In the genomic region with DNA sequence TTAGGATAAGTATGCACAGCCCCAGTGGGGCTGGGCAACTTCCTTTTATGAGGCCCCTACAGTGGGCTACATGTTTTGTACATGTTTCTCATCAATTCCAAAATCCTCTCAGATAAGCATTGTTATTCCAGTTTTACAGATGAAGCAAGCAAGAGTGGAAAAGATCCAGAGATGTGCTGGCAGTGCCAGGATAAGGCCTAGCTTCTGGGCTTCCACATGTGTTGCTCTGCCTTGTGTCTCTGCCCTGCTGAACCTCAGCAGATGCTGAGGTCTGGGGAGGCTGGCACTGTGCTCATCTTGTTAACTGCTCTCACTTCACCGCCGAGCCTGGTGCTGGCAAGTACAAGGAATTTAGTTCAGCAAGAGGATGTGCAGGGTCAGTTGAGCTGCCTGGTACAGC, we compare ENCODE assay signal across 38 cellular contexts.
"Had no signal": no experiment of that assay in that cellular context is flagged by ENCODE, and none has a peak within 500 bp of the region (broad histone marks: within the 10 kb centered on the region; RNA-seq: fewer than 3 reads in every experiment).

No MANE protein-coding gene starts in this region.

- H3K4me3 ChIP-seq: adrenal gland, body of pancreas, breast epithelium, cardiac muscle cell had no signal

- DNase-seq: activated B cell treated with CpG ODN at 0.5 μM for 24 hours; activated CD4-positive, alpha-beta memory T cell treated with anti-CD3 and anti-CD28 coated beads for 36 hours; activated CD4-positive, alpha-beta T cell treated with anti-CD3 and anti-CD28 coated beads for 4 hours; activated CD4-positive, alpha-beta T cell treated with anti-CD3 and anti-CD28 coated beads, Interleukin-2, amount 10 ng/mL, durations not matched to agents 24 days and 14 days; activated CD4-positive, alpha-beta T cell treated with anti-CD3 and anti-CD28 coated beads, Interleukin-2, amount 50 U/mL, for 1 hour; activated CD4-positive, alpha-beta T cell treated with anti-CD3 and anti-CD28 coated beads, Interleukin-2, amount 50 U/mL, for 4 hours; activated CD4-positive, CD25-positive, alpha-beta regulatory T cell treated with anti-CD3 and anti-CD28 coated beads, Interleukin-2, amount 50 U/mL, for 72 hours; activated CD8-positive, alpha-beta memory T cell treated with anti-CD3 and anti-CD28 coated beads, Interleukin-2, amount 50 U/mL, for 4 hours; activated CD8-positive, alpha-beta T cell treated with anti-CD3 and anti-CD28 coated beads for 36 hours; activated effector memory CD4-positive, alpha-beta T cell treated with anti-CD3 and anti-CD28 coated beads, Interleukin-2, amount 50 U/mL, for 16 hours; activated gamma-delta T cell treated with Interleukin-2 at 50 U/mL for 16 hours; activated naive CD4-positive, alpha-beta T cell; activated naive CD4-positive, alpha-beta T cell treated with anti-CD3 and anti-CD28 coated beads for 36 hours; activated naive CD4-positive, alpha-beta T cell treated with anti-CD3 and anti-CD28 coated beads, Interleukin-2, amount 50 U/mL, for 16 hours; activated naive CD8-positive, alpha-beta T cell treated with anti-CD3 and anti-CD28 coated beads for 36 hours; activated T-cell treated with anti-CD3 and anti-CD28 coated beads for 4 hours; activated T-cell treated with anti-CD3 and anti-CD28 coated beads, Interleukin-2, amount 50 U/mL, for 1 hour; activated T-cell treated with anti-CD3 and anti-CD28 coated beads, Interleukin-2, amount 50 U/mL, for 4 hours; activated T-cell treated with anti-CD3 and anti-CD28 coated beads, Interleukin-2, amount 50 U/mL, for 72 hours; adrenal gland; amniotic stem cell; aorta; body of pancreas; brain microvascular endothelial cell; T-helper 1 cell; T-helper 2 cell; T-helper 9 cell had no signal

- H3K4me3 Mint-ChIP-seq: activated B cell treated with CpG ODN at 0.5 μM for 24 hours; activated CD4-positive, alpha-beta memory T cell treated with anti-CD3 and anti-CD28 coated beads for 36 hours; activated CD4-positive, alpha-beta T cell treated with anti-CD3 and anti-CD28 coated beads, Interleukin-2, amount 10 ng/mL, durations not matched to agents 24 days and 14 days; activated CD8-positive, alpha-beta T cell treated with anti-CD3 and anti-CD28 coated beads for 36 hours; activated naive CD4-positive, alpha-beta T cell treated with anti-CD3 and anti-CD28 coated beads for 36 hours; activated naive CD8-positive, alpha-beta T cell treated with anti-CD3 and anti-CD28 coated beads for 36 hours; activated T-cell treated with anti-CD3 and anti-CD28 coated beads, Interleukin-2, amount 50 U/mL, for 4 hours; activated T-cell treated with anti-CD3 and anti-CD28 coated beads, Interleukin-2, amount 50 U/mL, for 72 hours; activated T-helper 1 cell treated with anti-CD3 and anti-CD28 coated beads, Interleukin-12 subunit alpha, Interleukin-12 subunit beta, Interleukin-2, Interleukin-4 antibody, amounts not matched to agents 30 ng/mL and 10 ng/mL and 1 ng/mL, durations not matched to agents 14 hours and 24 hours and 36 hours; activated T-helper 17 cell treated with anti-CD3 and anti-CD28 coated beads, Interleukin-2, amount 50 U/mL, for 72 hours; central memory CD8-positive, alpha-beta T cell; T-helper 1 cell treated with Interleukin-12 subunit alpha and Interleukin-12 subunit beta and Interleukin-4 antibody, amounts not matched to agents 30 μg/mL and 1 μg/mL, for 36 hours; T-helper 2 cell treated with Interferon-gamma antibody and Interleukin-4, amounts not matched to agents 5 μg/mL and 100 μg/mL, for 36 hours had no signal

- H3K27ac ChIP-seq: adrenal gland, body of pancreas, brain microvascular endothelial cell, breast epithelium, cardiac muscle cell, VCaP had no signal

- H3K9me3 Mint-ChIP-seq: activated B cell treated with CpG ODN at 0.5 μM for 24 hours; activated CD4-positive, alpha-beta memory T cell treated with anti-CD3 and anti-CD28 coated beads for 36 hours; activated CD4-positive, alpha-beta T cell treated with anti-CD3 and anti-CD28 coated beads, Interleukin-2, amount 10 ng/mL, durations not matched to agents 24 days and 14 days; activated CD8-positive, alpha-beta T cell treated with anti-CD3 and anti-CD28 coated beads for 36 hours; activated naive CD4-positive, alpha-beta T cell treated with anti-CD3 and anti-CD28 coated beads for 36 hours; activated naive CD4-positive, alpha-beta T cell treated with anti-CD3 and anti-CD28 coated beads, Interleukin-2, amount 50 U/mL, for 72 hours; activated naive CD8-positive, alpha-beta T cell treated with anti-CD3 and anti-CD28 coated beads for 36 hours; activated T-cell treated with anti-CD3 and anti-CD28 coated beads, Interleukin-2, amount 50 U/mL, for 4 hours; activated T-cell treated with anti-CD3 and anti-CD28 coated beads, Interleukin-2, amount 50 U/mL, for 72 hours; activated T-helper 1 cell treated with anti-CD3 and anti-CD28 coated beads, Interleukin-12 subunit alpha, Interleukin-12 subunit beta, Interleukin-2, Interleukin-4 antibody, amounts not matched to agents 30 ng/mL and 10 ng/mL and 1 ng/mL, durations not matched to agents 14 hours and 24 hours and 36 hours; activated T-helper 17 cell treated with anti-CD3 and anti-CD28 coated beads, Interleukin-2, amount 50 U/mL, for 72 hours; central memory CD8-positive, alpha-beta T cell; T-helper 1 cell treated with Interleukin-12 subunit alpha and Interleukin-12 subunit beta and Interleukin-4 antibody, amounts not matched to agents 30 μg/mL and 1 μg/mL, for 36 hours; T-helper 2 cell treated with Interferon-gamma antibody and Interleukin-4, amounts not matched to agents 5 μg/mL and 100 μg/mL, for 36 hours had no signal

- H3K27me3 ChIP-seq: adrenal gland, body of pancreas, brain microvascular endothelial cell, breast epithelium, cardiac muscle cell had no signal

- H3K27me3 Mint-ChIP-seq: activated CD4-positive, alpha-beta T cell treated with anti-CD3 and anti-CD28 coated beads, Interleukin-2, amount 10 ng/mL, durations not matched to agents 24 days and 14 days; activated CD8-positive, alpha-beta T cell treated with anti-CD3 and anti-CD28 coated beads for 36 hours; activated naive CD8-positive, alpha-beta T cell treated with anti-CD3 and anti-CD28 coated beads for 36 hours; activated T-helper 17 cell treated with anti-CD3 and anti-CD28 coated beads, Interleukin-2, amount 50 U/mL, for 72 hours had no signal

- H3K9me3 ChIP-seq: adrenal gland, body of pancreas, breast epithelium had no signal

- ATAC-seq: activated CD8-positive, alpha-beta T cell treated with anti-CD3 and anti-CD28 coated beads for 36 hours; activated naive CD4-positive, alpha-beta T cell treated with anti-CD3 and anti-CD28 coated beads, Interleukin-2, amount 50 U/mL, for 72 hours; activated T-cell treated with anti-CD3 and anti-CD28 coated beads, Interleukin-2, amount 50 U/mL, for 4 hours; activated T-cell treated with anti-CD3 and anti-CD28 coated beads, Interleukin-2, amount 50 U/mL, for 72 hours; activated T-helper 17 cell treated with anti-CD3 and anti-CD28 coated beads, Interleukin-2, amount 50 U/mL, for 72 hours; body of pancreas had no signal

- H3K36me3 ChIP-seq: adrenal gland, brain microvascular endothelial cell, breast epithelium, cardiac muscle cell had no signal

- H3K4me1 Mint-ChIP-seq: activated B cell treated with CpG ODN at 0.5 μM for 24 hours; activated CD4-positive, alpha-beta T cell treated with anti-CD3 and anti-CD28 coated beads, Interleukin-2, amount 10 ng/mL, durations not matched to agents 24 days and 14 days; activated naive CD8-positive, alpha-beta T cell treated with anti-CD3 and anti-CD28 coated beads for 36 hours; activated T-helper 17 cell treated with anti-CD3 and anti-CD28 coated beads, Interleukin-2, amount 50 U/mL, for 72 hours; central memory CD8-positive, alpha-beta T cell had no signal

- H3K27ac Mint-ChIP-seq: activated B cell treated with CpG ODN at 0.5 μM for 24 hours; activated CD4-positive, alpha-beta memory T cell treated with anti-CD3 and anti-CD28 coated beads for 36 hours; activated CD4-positive, alpha-beta T cell treated with anti-CD3 and anti-CD28 coated beads, Interleukin-2, amount 10 ng/mL, durations not matched to agents 24 days and 14 days; activated CD8-positive, alpha-beta T cell treated with anti-CD3 and anti-CD28 coated beads for 36 hours; activated naive CD4-positive, alpha-beta T cell treated with anti-CD3 and anti-CD28 coated beads for 36 hours; activated naive CD4-positive, alpha-beta T cell treated with anti-CD3 and anti-CD28 coated beads, Interleukin-2, amount 50 U/mL, for 72 hours; activated naive CD8-positive, alpha-beta T cell treated with anti-CD3 and anti-CD28 coated beads for 36 hours; activated T-cell treated with anti-CD3 and anti-CD28 coated beads, Interleukin-2, amount 50 U/mL, for 72 hours; activated T-helper 1 cell treated with anti-CD3 and anti-CD28 coated beads, Interleukin-12 subunit alpha, Interleukin-12 subunit beta, Interleukin-2, Interleukin-4 antibody, amounts not matched to agents 30 ng/mL and 10 ng/mL and 1 ng/mL, durations not matched to agents 14 hours and 24 hours and 36 hours; activated T-helper 17 cell treated with anti-CD3 and anti-CD28 coated beads, Interleukin-2, amount 50 U/mL, for 72 hours; T-helper 1 cell treated with Interleukin-12 subunit alpha and Interleukin-12 subunit beta and Interleukin-4 antibody, amounts not matched to agents 30 μg/mL and 1 μg/mL, for 36 hours; T-helper 2 cell treated with Interferon-gamma antibody and Interleukin-4, amounts not matched to agents 5 μg/mL and 100 μg/mL, for 36 hours had no signal

- H3K4me1 ChIP-seq: adrenal gland, body of pancreas, breast epithelium had no signal

- FAIRE-seq: astrocyte, TTC549 had no signal

- H3K36me3 Mint-ChIP-seq: activated CD4-positive, alpha-beta memory T cell treated with anti-CD3 and anti-CD28 coated beads for 36 hours; activated naive CD4-positive, alpha-beta T cell treated with anti-CD3 and anti-CD28 coated beads, Interleukin-2, amount 50 U/mL, for 72 hours; activated naive CD8-positive, alpha-beta T cell treated with anti-CD3 and anti-CD28 coated beads for 36 hours had no signal
